Comparison of ENCODE assay signal across 32 cellular contexts in genomic region chr7:107672183-107672582, GRCh38. TPM values are rescaled to one million over a fixed set of nuclear protein-coding genes. Genes with fewer than 3 reads are reported as not detected.
DNase-seq lines count a peak whose midpoint lies in the region; ATAC-seq, FAIRE-seq and TF ChIP-seq lines count a peak whose summit lies in the region.
"Had no signal": no experiment of that assay in that cellular context is flagged by ENCODE, and none has a peak within 500 bp of the region (broad histone marks: within the 10 kb centered on the region; RNA-seq: fewer than 3 reads in every experiment).

No MANE protein-coding gene starts in this region.

- H3K36me3 ChIP-seq in HepG2 (replicated peaks in 1 of 2; ENCODE audit: control insufficient read depth in 1 of 2, insufficient read depth in 2 of 2, low read length in 2 of 2) (no peaks in the 10 kb centered on the region), right lobe of liver (no peaks in the 10 kb centered on the region), K562 (ENCODE audit: control insufficient read depth, insufficient read depth, low read length) (no peaks in the 10 kb centered on the region)
- H3K36me3 ChIP-seq: BE2C; BLaER1; BLaER1 treated with 17β-estradiol and CSF1 and Interleukin-3, amounts not matched to agents 10 nM and 100 nM had no signal

- H2AFZ ChIP-seq in HepG2 (ENCODE audit: low read length) (no peak overlapping the region), K562 (ENCODE audit: low read depth, low read length) (no peak overlapping the region)

- H3K9me3 ChIP-seq in HepG2 (ENCODE audit: low read length) = no peaks in the 10 kb centered on the region
- H3K9me3 ChIP-seq in right lobe of liver = no peaks in the 10 kb centered on the region
- no peaks in the 10 kb centered on the region for H3K9me3 ChIP-seq in K562 (replicated peaks; ENCODE audit: control insufficient read depth, insufficient read depth, low read depth, low read length)
- H3K9me3 ChIP-seq: A549; BE2C; BLaER1; BLaER1 treated with 17β-estradiol and CSF1 and Interleukin-3, amounts not matched to agents 10 nM and 100 nM; Caco-2 had no signal

- H3K9ac ChIP-seq in HepG2 (ENCODE audit: insufficient read depth, low read depth, low read length) (no peak overlapping the region), K562 (ENCODE audit: insufficient read depth in 1 of 2, low read depth in 2 of 2, low read length in 2 of 2) (no peak overlapping the region)
- H3K9ac ChIP-seq: BLaER1; BLaER1 treated with 17β-estradiol and CSF1 and Interleukin-3, amounts not matched to agents 10 nM and 100 nM had no signal

- CTCF ChIA-PET in HepG2 (lab: Yijun Ruan, JAX; ENCODE audit: low intra/inter-chr PET ratio, low total read pairs) = no interaction called here
- CTCF ChIA-PET in K562 (lab: Yijun Ruan, JAX; ENCODE audit: low intra/inter-chr PET ratio) = no interaction called here

- no peak for DNase-seq in HepG2 (ENCODE audit: low spot score)
- no peak for DNase-seq in right lobe of liver
- DNase-seq in K562 (ENCODE audit: extremely low read depth in 1 of 4, low spot score in 3 of 4) = no peak
- DNase-seq in H4 (ENCODE audit: low spot score) = no peak
- DNase-seq: 8988T; ACHN; AML-193; BE2C; C1 segment of cervical spinal cord; Caco-2; Calu3; CD4-positive, alpha-beta memory T cell; CD4-positive, alpha-beta T cell; CD4-positive, CD25-positive, alpha-beta regulatory T cell; CD8-positive, alpha-beta memory T cell; CD8-positive, alpha-beta T cell; COR-L47; DMS 273 treated with DMSO at 0.1 percent for 48 hours; DMS153; DMS53; DMS79; DMS79 treated with DMSO at 0.1 percent for 48 hours; DND-41; EL had no signal

- FAIRE-seq in HepG2 (lab: Jason Lieb, UNC) (no peak), K562 (lab: Jason Lieb, UNC) (no peak)
- FAIRE-seq: A204.1, A549, D721Med had no signal

- in situ Hi-C loops in HepG2 (cut with HindIII; ENCODE audit: extremely low pct_ligation_motif_present, low pct_unique_long_range_greater_than_20kb) (no loop called here), K562 (cut with MboI) (no loop called here)

- TF ChIP-seq RAD21 in HepG2 (CRISPR knock-in tag; IDR thresholded peaks at IDR 0.05) (no peak), K562 (CRISPR knock-in tag; conservative IDR thresholded peaks at IDR 0.05 in 1 of 2, IDR thresholded peaks at IDR 0.05 in 1 of 2) (no peak)

- H4K20me1 ChIP-seq in HepG2 (ENCODE audit: insufficient read depth, low read length) (no peaks in the 10 kb centered on the region), K562 (replicated peaks; ENCODE audit: control insufficient read depth, insufficient read depth, low read length) (no peaks in the 10 kb centered on the region)
- H4K20me1 ChIP-seq: BLaER1; BLaER1 treated with 17β-estradiol and CSF1 and Interleukin-3, amounts not matched to agents 10 nM and 100 nM had no signal

- H3K27ac ChIP-seq in HepG2 (ENCODE audit: extremely low read length, insufficient read depth, low read length) (no peak overlapping the region), right lobe of liver (no peak overlapping the region), K562 (ENCODE audit: extremely low read depth, low read depth, low read length) (no peak overlapping the region)
- H3K27ac ChIP-seq: 22Rv1; A549; BLaER1; BLaER1 treated with 17β-estradiol and CSF1 and Interleukin-3, amounts not matched to agents 10 nM and 100 nM; C4-2B had no signal

- H3K79me2 ChIP-seq in HepG2 (ENCODE audit: insufficient read depth, low read length) (no peaks in the 10 kb centered on the region), K562 (ENCODE audit: control insufficient read depth, insufficient read depth, low read length) (no peaks in the 10 kb centered on the region)

- intact Hi-C loops in HepG2 (cut with micrococcal nuclease; ENCODE audit: unreplicated experiment) = no loop called here
- intact Hi-C loops in right lobe of liver (cut with DNase I) = no loop called here
- intact Hi-C loops in K562 (cut with micrococcal nuclease) = no loop called here

- ATAC-seq in HepG2 (no peak), right lobe of liver (no peak), K562 (no peak)
- ATAC-seq: A549; CD8-positive, alpha-beta T cell had no signal

- TF ChIP-seq EP300 in HepG2 (IDR thresholded peaks at IDR 0.05; ENCODE audit: low read depth in 2 of 2, low read length in 2 of 2) (no peak), HepG2 (CRISPR knock-in tag; IDR thresholded peaks at IDR 0.05; ENCODE audit: borderline replicate concordance) (no peak), K562 (IDR thresholded peaks at IDR 0.05; ENCODE audit: low read length) (no peak)

- H3K27me3 ChIP-seq in HepG2 (ENCODE audit: control insufficient read depth in 1 of 2, insufficient read depth in 2 of 2, low read length in 2 of 2) = peaks cover 0 to 3% of the 10 kb centered on the region in 2 experiments; a peak in 1 of 5 replicates
- H3K27me3 ChIP-seq in right lobe of liver = no peaks in the 10 kb centered on the region
- H3K27me3 ChIP-seq in K562 (ENCODE audit: control insufficient read depth in 2 of 2, insufficient read depth in 2 of 2, low read length in 2 of 2) = peaks cover 7% of the 10 kb centered on the region in 2 experiments; a peak in 4 of 5 replicates
- H3K27me3 ChIP-seq: BE2C; BLaER1; BLaER1 treated with 17β-estradiol and CSF1 and Interleukin-3, amounts not matched to agents 10 nM and 100 nM had no signal

- POLR2A ChIA-PET in HepG2 (lab: Yijun Ruan, JAX) = no interaction called here
- POLR2A ChIA-PET in K562 (lab: Yijun Ruan, JAX) = no interaction called here

- H3K4me1 ChIP-seq in HepG2 (ENCODE audit: insufficient read depth, low read length) = no peaks in the 10 kb centered on the region
- H3K4me1 ChIP-seq in right lobe of liver = no peaks in the 10 kb centered on the region
- no peaks in the 10 kb centered on the region; a peak in 1 of 5 replicates for H3K4me1 ChIP-seq in K562 (replicated peaks in 1 of 2; ENCODE audit: control insufficient read depth in 2 of 2, insufficient read depth in 2 of 2, low read length in 2 of 2)
- H3K4me1 ChIP-seq: A549, BE2C, BLaER1, Caco-2 had no signal

- WGBS in HepG2 (ENCODE audit: low lambda C conversion rate) = 17% methylated on average over 3 of the region's 3 CpGs
- WGBS in right lobe of liver (ENCODE audit: insufficient coverage, low coverage, low lambda C conversion rate, missing lambda C conversion rate) = 76% methylated on average over 3 of the region's 3 CpGs
- 13% methylated on average over 3 of the region's 3 CpGs for WGBS in K562 (ENCODE audit: insufficient coverage, low coverage, missing lambda C conversion rate)

- no peaks in the 10 kb centered on the region for H3K9me1 ChIP-seq in K562 (ENCODE audit: control insufficient read depth, insufficient read depth, low read length)

- H3K4me2 ChIP-seq in HepG2 (ENCODE audit: low read depth, low read length) (no peak overlapping the region), K562 (ENCODE audit: insufficient read depth, low read length) (no peak overlapping the region)
- H3K4me2 ChIP-seq: A549; BLaER1; BLaER1 treated with 17β-estradiol and CSF1 and Interleukin-3, amounts not matched to agents 10 nM and 100 nM had no signal

- TF ChIP-seq CTCF in HepG2 (CRISPR knock-in tag; IDR thresholded peaks at IDR 0.05) (no peak), right lobe of liver (IDR thresholded peaks at IDR 0.05) (no peak), K562 (IDR thresholded peaks at IDR 0.05 in 2 of 3, conservative IDR thresholded peaks at IDR 0.05 in 1 of 3; ENCODE audit: insufficient read depth in 2 of 3, low read depth in 1 of 3, low read length in 3 of 3) (no peak)

- no peak for TF ChIP-seq POLR2A in HepG2 (IDR thresholded peaks at IDR 0.05; ENCODE audit: insufficient read depth in 1 of 2, low read depth in 2 of 2, low read length in 2 of 2)
- no peak for TF ChIP-seq POLR2A in right lobe of liver (IDR thresholded peaks at IDR 0.05)
- TF ChIP-seq POLR2A in K562 (conservative IDR thresholded peaks at IDR 0.05) = no peak

- H3K4me3 ChIP-seq in HepG2 (replicated peaks in 1 of 3; ENCODE audit: insufficient read depth in 1 of 3, low read depth in 2 of 3, low read length in 3 of 3) (no peak overlapping the region), right lobe of liver (no peak overlapping the region), K562 (no peak overlapping the region)
- H3K4me3 ChIP-seq: A549; BLaER1; BLaER1 treated with 17β-estradiol and CSF1 and Interleukin-3, amounts not matched to agents 10 nM and 100 nM had no signal

- BruUV-seq in HepG2 (replicated peaks; lab: Mats Ljungman, UMichigan) (no TSS peak), K562 (replicated peaks; lab: Mats Ljungman, UMichigan) (no TSS peak)

RNA-seq across cellular contexts. Expression of gene SLC26A4, which starts 11.6 kb away (rescaled TPM):
- total RNA-seq in HepG2 (2016; rRNA removed; fragmentation: Illumina TruSeq; extraction: Trizol) (0.11 TPM in 1 of 2 replicates, not detected in the other), right lobe of liver (under 1 TPM in 5 of 6 experiments, not detected in 1; 0.05 to 0.68 (median 0.27) TPM), K562 (2014; rRNA removed) (0.09 and 0.29 TPM in 2 replicates), K562 (2014; rRNA removed; fragmentation: Illumina TruSeq; extraction: Trizol) (0.26 and 0.33 TPM in 2 replicates), K562 (2015; rRNA removed; fragmentation: Illumina TruSeq; extraction: Trizol) (0.11 and 0.43 TPM in 2 replicates), K562 (2021) (0.54 and 0.55 TPM in 2 replicates)
- 0.09 TPM in 1 of 2 replicates, not detected in the other for total RNA-seq in HepG2 (2016; cell fraction: cytosol; rRNA removed; fragmentation: Illumina TruSeq; extraction: Trizol; ENCODE audit: low read depth)
- total RNA-seq in HepG2 (2016; cell fraction: insoluble cytoplasmic fraction; rRNA removed; fragmentation: Illumina TruSeq; extraction: Trizol) = 0.04 and 0.22 TPM in 2 replicates
- total RNA-seq in HepG2 (2016; cell fraction: membrane; rRNA removed; fragmentation: Illumina TruSeq; extraction: Trizol) = not detected in 2 replicates
- total RNA-seq in HepG2 (2016; cell fraction: nucleus; rRNA removed; fragmentation: Illumina TruSeq; extraction: Trizol) = 0.28 TPM in 1 of 2 replicates, not detected in the other
- polyA plus RNA-seq in HepG2 (2011; rRNA removed) (0.08 and 0.10 TPM in 2 replicates), K562 (2011; rRNA removed) (0.37 and 0.54 TPM in 2 replicates), K562 (2014; fragmentation: Illumina TruSeq; extraction: Trizol) (0.22 and 0.28 TPM in 2 replicates), K562 (2014; fragmentation: Nextera tagmentation; extraction: Ambion mirVana) (under 1 TPM; 0.10 to 0.18 TPM), K562 (2014; rRNA removed) (0.27 and 1.2 TPM in 2 replicates)
- polyA plus RNA-seq in HepG2 (2011; cell fraction: cytosol; rRNA removed) = 0.04 and 0.09 TPM in 2 replicates
- 0.23 and 0.29 TPM in 2 replicates for polyA plus RNA-seq in HepG2 (2011; cell fraction: nucleus; rRNA removed)
- polyA plus RNA-seq in HepG2 (2012) = 0.03 and 0.12 TPM in 2 replicates
- not detected in 2 replicates for polyA plus RNA-seq in HepG2 (2016; cell fraction: cytosol; fragmentation: Illumina TruSeq; extraction: Trizol; ENCODE audit: low read depth)
- not detected in 2 replicates for polyA plus RNA-seq in HepG2 (2016; cell fraction: insoluble cytoplasmic fraction; fragmentation: Illumina TruSeq; extraction: Trizol; ENCODE audit: low read depth)
- not detected in 2 replicates for polyA plus RNA-seq in HepG2 (2016; cell fraction: membrane; fragmentation: Illumina TruSeq; extraction: Trizol; ENCODE audit: low read depth)
- 0.08 TPM in 1 of 2 replicates, not detected in the other for polyA plus RNA-seq in HepG2 (2016; cell fraction: nucleus; fragmentation: Illumina TruSeq; extraction: Trizol; ENCODE audit: insufficient read depth, low read depth)
- 0.09 and 0.20 TPM in 2 replicates for polyA minus RNA-seq in HepG2 (2011; rRNA and poly(A)+ RNA removed; ENCODE audit: low replicate concordance)
- polyA minus RNA-seq in HepG2 (2011; cell fraction: cytosol; rRNA and poly(A)+ RNA removed) = 0.30 TPM in 1 of 2 replicates, not detected in the other
- polyA minus RNA-seq in HepG2 (2011; cell fraction: nucleus; rRNA and poly(A)+ RNA removed) = 0.25 and 1.5 TPM in 2 replicates
- 0.23 and 1.2 TPM in 2 replicates for total RNA-seq in K562 (2011; cell fraction: chromatin; rRNA removed; ENCODE audit: low replicate concordance)
- total RNA-seq in K562 (2011; cell fraction: nucleolus; rRNA removed) = 0.26 and 0.33 TPM in 2 replicates
- 0.22 and 0.92 TPM in 2 replicates for total RNA-seq in K562 (2011; cell fraction: nucleoplasm; rRNA removed)
- polyA plus RNA-seq in K562 (2011; cell fraction: cytosol; rRNA removed) = 0.13 and 0.16 TPM in 2 replicates
- polyA plus RNA-seq in K562 (2011; cell fraction: nucleus; rRNA removed) = 0.24 and 0.28 TPM in 2 replicates
- polyA plus RNA-seq in K562 (2012) = 0.29 and 0.38 TPM in 2 replicates
- polyA minus RNA-seq in K562 (2011; rRNA and poly(A)+ RNA removed) = 0.81 and 0.96 TPM in 2 replicates
- 1.3 TPM in 1 of 2 replicates, not detected in the other for polyA minus RNA-seq in K562 (2011; cell fraction: cytosol; rRNA and poly(A)+ RNA removed)
- 0.33 TPM in 1 of 2 replicates, not detected in the other for polyA minus RNA-seq in K562 (2011; cell fraction: nucleus; rRNA and poly(A)+ RNA removed)
- 0.06 and 0.19 TPM in 2 replicates for total RNA-seq in H4 (2014; rRNA removed; shearing (Covaris generic))
- total RNA-seq: A673; Caco-2; CD4-positive, alpha-beta memory T cell; CD4-positive, alpha-beta T cell had no signal
- polyA plus RNA-seq: CD4-positive, alpha-beta memory T cell; CD8-positive, alpha-beta memory T cell had no signal
